8 cellular contexts compared by ENCODE assay signal in genomic region chr2:55010915-55011314, GRCh38. TPM values are rescaled to one million over a fixed set of nuclear protein-coding genes. Genes with fewer than 3 reads are reported as not detected.
DNase-seq lines count a peak whose midpoint lies in the region; ATAC-seq and TF ChIP-seq lines count a peak whose summit lies in the region.

No MANE protein-coding gene starts in this region.

- peaks cover 70% of the 10 kb centered on the region for H4K20me1 ChIP-seq in osteoblast (ENCODE audit: insufficient read depth, low read length)

- peak overlapping the region; percentile 64 for H3K27ac ChIP-seq in osteoblast (ENCODE audit: low read depth, low read length)

- peak overlapping the region; percentile 78 for H3K4me2 ChIP-seq in osteoblast (ENCODE audit: insufficient read depth, low read length)

- H3K4me1 ChIP-seq in endocrine pancreas (ENCODE audit: control insufficient read depth, insufficient read depth, low read length) (peaks cover 53% of the 10 kb centered on the region), osteoblast (ENCODE audit: insufficient read depth, low read length) (peaks cover 69% of the 10 kb centered on the region)

- TF ChIP-seq CTCF in osteoblast (IDR thresholded peaks at IDR 0.05; ENCODE audit: extremely low read depth, low read depth, low read length), result no peak

- H2AFZ ChIP-seq in osteoblast (ENCODE audit: low read length), result no peak overlapping the region

- peaks cover 100% of the 10 kb centered on the region for H3K79me2 ChIP-seq in osteoblast (ENCODE audit: insufficient read depth, low read length)

- DNase-seq in Caki2 (ENCODE audit: low read depth), result peak; percentile 73
- DNase-seq in NOMO-1 (lab: John Stamatoyannopoulos, UW; ENCODE audit: unreplicated experiment in 2 of 2), result peak; percentile 12 to 53
- DNase-seq in osteoblast (ENCODE audit: insufficient read length, low spot score, missing footprints), result no peak
- no peak for DNase-seq in SKM-1 (lab: John Stamatoyannopoulos, UW; ENCODE audit: unreplicated experiment)
- no peak for DNase-seq in activated CD8-positive, alpha-beta memory T cell treated with anti-CD3 and anti-CD28 coated beads for 24 hours
- no peak for DNase-seq in retina

- no peak overlapping the region for H3K9ac ChIP-seq in endocrine pancreas (ENCODE audit: control insufficient read depth, insufficient read depth, low read length)

- no peak for ATAC-seq in HG02588 (IDR thresholded peaks at IDR 0.05; ENCODE audit: unreplicated experiment)

- H3K36me3 ChIP-seq in endocrine pancreas (ENCODE audit: control insufficient read depth, insufficient read depth, low read length) (no peaks in the 10 kb centered on the region), osteoblast (ENCODE audit: insufficient read depth, low read length) (no peaks in the 10 kb centered on the region)

- in situ Hi-C loops in Caki2 (cut with HindIII; ENCODE audit: low pct_unique_long_range_greater_than_20kb, low sequenced_read_pairs), result loop anchor here (10.0 kb wide), 1 partner anchor 164 kb away; no protein-coding TSS in a partner anchor

- H3K9me3 ChIP-seq in endocrine pancreas (ENCODE audit: control insufficient read depth, low read length) (no peaks in the 10 kb centered on the region), osteoblast (ENCODE audit: low read depth, low read length) (no peaks in the 10 kb centered on the region)

- no peaks in the 10 kb centered on the region for H3K27me3 ChIP-seq in endocrine pancreas (ENCODE audit: control insufficient read depth, insufficient read depth, low read length)
- no peaks in the 10 kb centered on the region for H3K27me3 ChIP-seq in osteoblast (ENCODE audit: insufficient read depth, low read length)

- H3K4me3 ChIP-seq in endocrine pancreas (ENCODE audit: control insufficient read depth, insufficient read depth, low read length) (peak overlapping the region; percentile 100), osteoblast (ENCODE audit: insufficient read depth, low read length) (no peak overlapping the region)

RNA-seq across cellular contexts. Expression of gene RTN4, which starts 39.3 kb away (rescaled TPM):
- total RNA-seq in Caki2 (2014; rRNA removed; shearing (Covaris generic); ENCODE audit: low replicate concordance), result 184 and 231 TPM in 2 replicates
- total RNA-seq in osteoblast, result 316 and 355 TPM in 2 replicates

Comparison
In these comparisons a context has a peak if more than half of its experiments do, and no peak if none do; other contexts are left out.
1. DNase-seq: peak in Caki2 (single experiment) and NOMO-1 (2 of 2); none in osteoblast (single experiment), SKM-1 (single experiment), activated CD8-positive, alpha-beta memory T cell treated with anti-CD3 and anti-CD28 coated beads for 24 hours (single experiment) and retina (single experiment).